1 cellular context compared by ENCODE assay signal in the genomic region with DNA sequence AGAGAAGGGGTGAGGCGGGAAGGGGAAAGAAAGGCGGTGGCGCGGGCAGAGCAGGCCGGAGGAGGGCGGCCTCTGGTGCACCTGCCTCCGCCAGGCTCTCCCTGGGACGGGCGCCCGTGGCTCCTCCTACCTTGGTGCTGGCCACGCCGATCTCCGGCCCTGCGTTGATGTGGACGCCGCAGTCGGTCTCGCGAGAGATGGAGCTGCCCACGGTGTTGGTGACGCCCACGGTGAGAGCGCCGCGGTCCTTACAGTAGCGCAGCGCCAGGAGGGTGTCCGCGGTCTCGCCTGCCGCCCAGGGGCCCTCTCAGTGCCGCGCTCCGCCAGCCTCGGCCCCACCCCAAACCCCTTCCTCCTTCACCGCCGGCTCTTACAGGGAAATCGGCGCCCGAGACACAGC.
TF ChIP-seq lines count a peak whose summit lies in the region.

No MANE protein-coding gene starts in this region.

TF ChIP-seq in HepG2, 621 proteins besides CTCF, POLR2A, EP300 and RAD21 (continued from another document and continues in another):
- TF ChIP-seq, protein P1, sequence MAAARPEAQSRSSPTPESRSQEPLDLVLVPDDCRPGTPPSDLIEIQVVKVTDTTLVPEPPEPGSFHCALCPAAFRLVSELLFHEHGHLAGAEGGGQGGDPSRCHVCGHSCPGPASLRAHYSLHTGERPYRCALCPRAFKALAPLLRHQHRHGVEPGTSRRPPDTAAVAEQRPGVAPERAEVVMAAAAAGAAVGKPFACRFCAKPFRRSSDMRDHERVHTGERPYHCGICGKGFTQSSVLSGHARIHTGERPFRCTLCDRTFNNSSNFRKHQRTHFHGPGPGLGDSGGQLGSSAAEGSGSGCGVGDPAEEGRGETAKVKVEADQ (CRISPR knock-in tag; IDR thresholded peaks at IDR 0.05; ENCODE audit: borderline replicate concordance) = no peak
- TF ChIP-seq ZNF550 (CRISPR knock-in tag; IDR thresholded peaks at IDR 0.05; ENCODE audit: borderline replicate concordance) (no peak), PHF8 (CRISPR knock-in tag; IDR thresholded peaks at IDR 0.05) (peak; percentile 55; the same call in 1 of the 2 replicates), ZNF674 (CRISPR knock-in tag; IDR thresholded peaks at IDR 0.05; ENCODE audit: low read depth) (no peak), ZFP90 (CRISPR knock-in tag; IDR thresholded peaks at IDR 0.05; ENCODE audit: borderline replicate concordance) (no peak), JUND (CRISPR knock-in tag; IDR thresholded peaks at IDR 0.05) (no peak), NR2F2 (IDR thresholded peaks at IDR 0.05; ENCODE audit: borderline replicate concordance, low read depth) (no peak), ZSCAN29 (CRISPR knock-in tag; conservative IDR thresholded peaks at IDR 0.05) (no peak), SETDB1 (CRISPR knock-in tag; IDR thresholded peaks at IDR 0.05; ENCODE audit: borderline replicate concordance) (no peak), ARHGAP35 (CRISPR knock-in tag; IDR thresholded peaks at IDR 0.05; ENCODE audit: borderline replicate concordance) (no peak), ZNF33B (CRISPR knock-in tag; IDR thresholded peaks at IDR 0.05) (no peak), NFRKB (IDR thresholded peaks at IDR 0.05) (no peak), RBM22 (optimal IDR thresholded peaks at IDR 0.05; ENCODE audit: low read length) (no peak), ZNF841 (CRISPR knock-in tag; IDR thresholded peaks at IDR 0.05; ENCODE audit: borderline replicate concordance) (no peak), YY1 (IDR thresholded peaks at IDR 0.05; ENCODE audit: insufficient read depth, insufficient replicate concordance, low read depth, low read length) (peak; percentile 15), THAP11 (CRISPR knock-in tag; IDR thresholded peaks at IDR 0.05) (peak; percentile 42; the same call in 1 of the 2 replicates), ZNF713 (CRISPR knock-in tag; IDR thresholded peaks at IDR 0.05) (no peak), YEATS2 (CRISPR knock-in tag; IDR thresholded peaks at IDR 0.05; ENCODE audit: borderline replicate concordance) (peak; percentile 63), MBNL3 (CRISPR knock-in tag; conservative IDR thresholded peaks at IDR 0.05) (no peak), NCOA2 (CRISPR knock-in tag; IDR thresholded peaks at IDR 0.05) (no peak), PRMT3 (CRISPR knock-in tag; IDR thresholded peaks at IDR 0.05; ENCODE audit: borderline replicate concordance, low read depth) (no peak), ZC3H13 (CRISPR knock-in tag; IDR thresholded peaks at IDR 0.05) (no peak), PITX1 (CRISPR knock-in tag; IDR thresholded peaks at IDR 0.05) (no peak)
- TF ChIP-seq, protein P2, sequence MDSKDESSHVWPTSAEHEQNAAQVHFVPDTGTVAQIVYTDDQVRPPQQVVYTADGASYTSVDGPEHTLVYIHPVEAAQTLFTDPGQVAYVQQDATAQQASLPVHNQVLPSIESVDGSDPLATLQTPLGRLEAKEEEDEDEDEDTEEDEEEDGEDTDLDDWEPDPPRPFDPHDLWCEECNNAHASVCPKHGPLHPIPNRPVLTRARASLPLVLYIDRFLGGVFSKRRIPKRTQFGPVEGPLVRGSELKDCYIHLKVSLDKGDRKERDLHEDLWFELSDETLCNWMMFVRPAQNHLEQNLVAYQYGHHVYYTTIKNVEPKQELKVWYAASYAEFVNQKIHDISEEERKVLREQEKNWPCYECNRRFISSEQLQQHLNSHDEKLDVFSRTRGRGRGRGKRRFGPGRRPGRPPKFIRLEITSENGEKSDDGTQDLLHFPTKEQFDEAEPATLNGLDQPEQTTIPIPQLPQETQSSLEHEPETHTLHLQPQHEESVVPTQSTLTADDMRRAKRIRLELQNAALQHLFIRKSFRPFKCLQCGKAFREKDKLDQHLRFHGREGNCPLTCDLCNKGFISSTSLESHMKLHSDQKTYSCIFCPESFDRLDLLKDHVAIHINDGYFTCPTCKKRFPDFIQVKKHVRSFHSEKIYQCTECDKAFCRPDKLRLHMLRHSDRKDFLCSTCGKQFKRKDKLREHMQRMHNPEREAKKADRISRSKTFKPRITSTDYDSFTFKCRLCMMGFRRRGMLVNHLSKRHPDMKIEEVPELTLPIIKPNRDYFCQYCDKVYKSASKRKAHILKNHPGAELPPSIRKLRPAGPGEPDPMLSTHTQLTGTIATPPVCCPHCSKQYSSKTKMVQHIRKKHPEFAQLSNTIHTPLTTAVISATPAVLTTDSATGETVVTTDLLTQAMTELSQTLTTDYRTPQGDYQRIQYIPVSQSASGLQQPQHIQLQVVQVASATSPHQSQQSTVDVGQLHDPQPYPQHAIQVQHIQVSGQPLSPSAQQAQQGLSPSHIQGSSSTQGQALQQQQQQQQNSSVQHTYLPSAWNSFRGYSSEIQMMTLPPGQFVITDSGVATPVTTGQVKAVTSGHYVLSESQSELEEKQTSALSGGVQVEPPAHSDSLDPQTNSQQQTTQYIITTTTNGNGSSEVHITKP (CRISPR knock-in tag; IDR thresholded peaks at IDR 0.05; ENCODE audit: low read depth) = no peak
- TF ChIP-seq, protein P3, sequence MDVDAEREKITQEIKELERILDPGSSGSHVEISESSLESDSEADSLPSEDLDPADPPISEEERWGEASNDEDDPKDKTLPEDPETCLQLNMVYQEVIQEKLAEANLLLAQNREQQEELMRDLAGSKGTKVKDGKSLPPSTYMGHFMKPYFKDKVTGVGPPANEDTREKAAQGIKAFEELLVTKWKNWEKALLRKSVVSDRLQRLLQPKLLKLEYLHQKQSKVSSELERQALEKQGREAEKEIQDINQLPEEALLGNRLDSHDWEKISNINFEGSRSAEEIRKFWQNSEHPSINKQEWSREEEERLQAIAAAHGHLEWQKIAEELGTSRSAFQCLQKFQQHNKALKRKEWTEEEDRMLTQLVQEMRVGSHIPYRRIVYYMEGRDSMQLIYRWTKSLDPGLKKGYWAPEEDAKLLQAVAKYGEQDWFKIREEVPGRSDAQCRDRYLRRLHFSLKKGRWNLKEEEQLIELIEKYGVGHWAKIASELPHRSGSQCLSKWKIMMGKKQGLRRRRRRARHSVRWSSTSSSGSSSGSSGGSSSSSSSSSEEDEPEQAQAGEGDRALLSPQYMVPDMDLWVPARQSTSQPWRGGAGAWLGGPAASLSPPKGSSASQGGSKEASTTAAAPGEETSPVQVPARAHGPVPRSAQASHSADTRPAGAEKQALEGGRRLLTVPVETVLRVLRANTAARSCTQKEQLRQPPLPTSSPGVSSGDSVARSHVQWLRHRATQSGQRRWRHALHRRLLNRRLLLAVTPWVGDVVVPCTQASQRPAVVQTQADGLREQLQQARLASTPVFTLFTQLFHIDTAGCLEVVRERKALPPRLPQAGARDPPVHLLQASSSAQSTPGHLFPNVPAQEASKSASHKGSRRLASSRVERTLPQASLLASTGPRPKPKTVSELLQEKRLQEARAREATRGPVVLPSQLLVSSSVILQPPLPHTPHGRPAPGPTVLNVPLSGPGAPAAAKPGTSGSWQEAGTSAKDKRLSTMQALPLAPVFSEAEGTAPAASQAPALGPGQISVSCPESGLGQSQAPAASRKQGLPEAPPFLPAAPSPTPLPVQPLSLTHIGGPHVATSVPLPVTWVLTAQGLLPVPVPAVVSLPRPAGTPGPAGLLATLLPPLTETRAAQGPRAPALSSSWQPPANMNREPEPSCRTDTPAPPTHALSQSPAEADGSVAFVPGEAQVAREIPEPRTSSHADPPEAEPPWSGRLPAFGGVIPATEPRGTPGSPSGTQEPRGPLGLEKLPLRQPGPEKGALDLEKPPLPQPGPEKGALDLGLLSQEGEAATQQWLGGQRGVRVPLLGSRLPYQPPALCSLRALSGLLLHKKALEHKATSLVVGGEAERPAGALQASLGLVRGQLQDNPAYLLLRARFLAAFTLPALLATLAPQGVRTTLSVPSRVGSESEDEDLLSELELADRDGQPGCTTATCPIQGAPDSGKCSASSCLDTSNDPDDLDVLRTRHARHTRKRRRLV (CRISPR knock-in tag; IDR thresholded peaks at IDR 0.05) = no peak
- TF ChIP-seq, protein P4, sequence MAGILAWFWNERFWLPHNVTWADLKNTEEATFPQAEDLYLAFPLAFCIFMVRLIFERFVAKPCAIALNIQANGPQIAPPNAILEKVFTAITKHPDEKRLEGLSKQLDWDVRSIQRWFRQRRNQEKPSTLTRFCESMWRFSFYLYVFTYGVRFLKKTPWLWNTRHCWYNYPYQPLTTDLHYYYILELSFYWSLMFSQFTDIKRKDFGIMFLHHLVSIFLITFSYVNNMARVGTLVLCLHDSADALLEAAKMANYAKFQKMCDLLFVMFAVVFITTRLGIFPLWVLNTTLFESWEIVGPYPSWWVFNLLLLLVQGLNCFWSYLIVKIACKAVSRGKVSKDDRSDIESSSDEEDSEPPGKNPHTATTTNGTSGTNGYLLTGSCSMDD (CRISPR knock-in tag; IDR thresholded peaks at IDR 0.05) = no peak
- TF ChIP-seq, protein P5, sequence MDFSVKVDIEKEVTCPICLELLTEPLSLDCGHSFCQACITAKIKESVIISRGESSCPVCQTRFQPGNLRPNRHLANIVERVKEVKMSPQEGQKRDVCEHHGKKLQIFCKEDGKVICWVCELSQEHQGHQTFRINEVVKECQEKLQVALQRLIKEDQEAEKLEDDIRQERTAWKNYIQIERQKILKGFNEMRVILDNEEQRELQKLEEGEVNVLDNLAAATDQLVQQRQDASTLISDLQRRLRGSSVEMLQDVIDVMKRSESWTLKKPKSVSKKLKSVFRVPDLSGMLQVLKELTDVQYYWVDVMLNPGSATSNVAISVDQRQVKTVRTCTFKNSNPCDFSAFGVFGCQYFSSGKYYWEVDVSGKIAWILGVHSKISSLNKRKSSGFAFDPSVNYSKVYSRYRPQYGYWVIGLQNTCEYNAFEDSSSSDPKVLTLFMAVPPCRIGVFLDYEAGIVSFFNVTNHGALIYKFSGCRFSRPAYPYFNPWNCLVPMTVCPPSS (IDR thresholded peaks at IDR 0.05) = no peak
- TF ChIP-seq, protein P6, sequence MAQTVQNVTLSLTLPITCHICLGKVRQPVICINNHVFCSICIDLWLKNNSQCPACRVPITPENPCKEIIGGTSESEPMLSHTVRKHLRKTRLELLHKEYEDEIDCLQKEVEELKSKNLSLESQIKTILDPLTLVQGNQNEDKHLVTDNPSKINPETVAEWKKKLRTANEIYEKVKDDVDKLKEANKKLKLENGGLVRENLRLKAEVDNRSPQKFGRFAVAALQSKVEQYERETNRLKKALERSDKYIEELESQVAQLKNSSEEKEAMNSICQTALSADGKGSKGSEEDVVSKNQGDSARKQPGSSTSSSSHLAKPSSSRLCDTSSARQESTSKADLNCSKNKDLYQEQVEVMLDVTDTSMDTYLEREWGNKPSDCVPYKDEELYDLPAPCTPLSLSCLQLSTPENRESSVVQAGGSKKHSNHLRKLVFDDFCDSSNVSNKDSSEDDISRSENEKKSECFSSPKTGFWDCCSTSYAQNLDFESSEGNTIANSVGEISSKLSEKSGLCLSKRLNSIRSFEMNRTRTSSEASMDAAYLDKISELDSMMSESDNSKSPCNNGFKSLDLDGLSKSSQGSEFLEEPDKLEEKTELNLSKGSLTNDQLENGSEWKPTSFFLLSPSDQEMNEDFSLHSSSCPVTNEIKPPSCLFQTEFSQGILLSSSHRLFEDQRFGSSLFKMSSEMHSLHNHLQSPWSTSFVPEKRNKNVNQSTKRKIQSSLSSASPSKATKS (CRISPR knock-in tag; IDR thresholded peaks at IDR 0.05) = no peak
- TF ChIP-seq, protein P7, sequence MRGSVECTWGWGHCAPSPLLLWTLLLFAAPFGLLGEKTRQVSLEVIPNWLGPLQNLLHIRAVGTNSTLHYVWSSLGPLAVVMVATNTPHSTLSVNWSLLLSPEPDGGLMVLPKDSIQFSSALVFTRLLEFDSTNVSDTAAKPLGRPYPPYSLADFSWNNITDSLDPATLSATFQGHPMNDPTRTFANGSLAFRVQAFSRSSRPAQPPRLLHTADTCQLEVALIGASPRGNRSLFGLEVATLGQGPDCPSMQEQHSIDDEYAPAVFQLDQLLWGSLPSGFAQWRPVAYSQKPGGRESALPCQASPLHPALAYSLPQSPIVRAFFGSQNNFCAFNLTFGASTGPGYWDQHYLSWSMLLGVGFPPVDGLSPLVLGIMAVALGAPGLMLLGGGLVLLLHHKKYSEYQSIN (CRISPR knock-in tag; IDR thresholded peaks at IDR 0.05; ENCODE audit: borderline replicate concordance) = no peak
- TF ChIP-seq, protein P8, sequence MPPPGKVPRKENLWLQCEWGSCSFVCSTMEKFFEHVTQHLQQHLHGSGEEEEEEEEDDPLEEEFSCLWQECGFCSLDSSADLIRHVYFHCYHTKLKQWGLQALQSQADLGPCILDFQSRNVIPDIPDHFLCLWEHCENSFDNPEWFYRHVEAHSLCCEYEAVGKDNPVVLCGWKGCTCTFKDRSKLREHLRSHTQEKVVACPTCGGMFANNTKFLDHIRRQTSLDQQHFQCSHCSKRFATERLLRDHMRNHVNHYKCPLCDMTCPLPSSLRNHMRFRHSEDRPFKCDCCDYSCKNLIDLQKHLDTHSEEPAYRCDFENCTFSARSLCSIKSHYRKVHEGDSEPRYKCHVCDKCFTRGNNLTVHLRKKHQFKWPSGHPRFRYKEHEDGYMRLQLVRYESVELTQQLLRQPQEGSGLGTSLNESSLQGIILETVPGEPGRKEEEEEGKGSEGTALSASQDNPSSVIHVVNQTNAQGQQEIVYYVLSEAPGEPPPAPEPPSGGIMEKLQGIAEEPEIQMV (CRISPR knock-in tag; IDR thresholded peaks at IDR 0.05; ENCODE audit: low read depth) = no peak
- TF ChIP-seq, protein P9, sequence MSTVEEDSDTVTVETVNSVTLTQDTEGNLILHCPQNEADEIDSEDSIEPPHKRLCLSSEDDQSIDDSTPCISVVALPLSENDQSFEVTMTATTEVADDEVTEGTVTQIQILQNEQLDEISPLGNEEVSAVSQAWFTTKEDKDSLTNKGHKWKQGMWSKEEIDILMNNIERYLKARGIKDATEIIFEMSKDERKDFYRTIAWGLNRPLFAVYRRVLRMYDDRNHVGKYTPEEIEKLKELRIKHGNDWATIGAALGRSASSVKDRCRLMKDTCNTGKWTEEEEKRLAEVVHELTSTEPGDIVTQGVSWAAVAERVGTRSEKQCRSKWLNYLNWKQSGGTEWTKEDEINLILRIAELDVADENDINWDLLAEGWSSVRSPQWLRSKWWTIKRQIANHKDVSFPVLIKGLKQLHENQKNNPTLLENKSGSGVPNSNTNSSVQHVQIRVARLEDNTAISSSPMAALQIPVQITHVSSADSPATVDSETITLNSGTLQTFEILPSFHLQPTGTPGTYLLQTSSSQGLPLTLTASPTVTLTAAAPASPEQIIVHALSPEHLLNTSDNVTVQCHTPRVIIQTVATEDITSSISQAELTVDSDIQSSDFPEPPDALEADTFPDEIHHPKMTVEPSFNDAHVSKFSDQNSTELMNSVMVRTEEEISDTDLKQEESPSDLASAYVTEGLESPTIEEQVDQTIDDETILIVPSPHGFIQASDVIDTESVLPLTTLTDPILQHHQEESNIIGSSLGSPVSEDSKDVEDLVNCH (CRISPR knock-in tag; IDR thresholded peaks at IDR 0.05) = no peak
- TF ChIP-seq, protein P10, sequence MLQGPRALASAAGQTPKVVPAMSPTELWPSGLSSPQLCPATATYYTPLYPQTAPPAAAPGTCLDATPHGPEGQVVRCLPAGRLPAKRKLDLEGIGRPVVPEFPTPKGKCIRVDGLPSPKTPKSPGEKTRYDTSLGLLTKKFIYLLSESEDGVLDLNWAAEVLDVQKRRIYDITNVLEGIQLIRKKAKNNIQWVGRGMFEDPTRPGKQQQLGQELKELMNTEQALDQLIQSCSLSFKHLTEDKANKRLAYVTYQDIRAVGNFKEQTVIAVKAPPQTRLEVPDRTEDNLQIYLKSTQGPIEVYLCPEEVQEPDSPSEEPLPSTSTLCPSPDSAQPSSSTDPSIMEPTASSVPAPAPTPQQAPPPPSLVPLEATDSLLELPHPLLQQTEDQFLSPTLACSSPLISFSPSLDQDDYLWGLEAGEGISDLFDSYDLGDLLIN (CRISPR knock-in tag; IDR thresholded peaks at IDR 0.05; ENCODE audit: borderline replicate concordance) = no peak
